9 cellular contexts compared by ENCODE assay signal in genomic region chr20:31711416-31712111, GRCh38. TPM values are rescaled to one million over a fixed set of nuclear protein-coding genes. Genes with fewer than 3 reads are reported as not detected.
DNase-seq lines count a peak whose midpoint lies in the region; ATAC-seq, FAIRE-seq and TF ChIP-seq lines count a peak whose summit lies in the region.
"Had no signal": no experiment of that assay in that cellular context is flagged by ENCODE, and none has a peak within 500 bp of the region (broad histone marks: within the 10 kb centered on the region; RNA-seq: fewer than 3 reads in every experiment).

No MANE protein-coding gene starts in this region.

- peaks cover 57% of the 10 kb centered on the region for H3K36me3 ChIP-seq in ACC112 (ENCODE audit: insufficient read depth, low read length)
- H3K36me3 ChIP-seq in breast epithelium, result no peaks in the 10 kb centered on the region

- no peak overlapping the region for H3K4me3 Mint-ChIP-seq in nephron

- intact Hi-C loops in breast epithelium (cut with DNase I; ENCODE audit: low total_unique reads), result no loop called here

- no peaks in the 10 kb centered on the region for H3K9me3 ChIP-seq in breast epithelium

- no peak for ATAC-seq in GM18498 (IDR thresholded peaks at IDR 0.05; ENCODE audit: unreplicated experiment)

- no peak for TF ChIP-seq CTCF in breast epithelium (IDR thresholded peaks at IDR 0.05)
- TF ChIP-seq CTCF in nephron (IDR thresholded peaks at IDR 0.05; ENCODE audit: unreplicated experiment in 3 of 3), result no peak

- peak overlapping the region; percentile 90 to 96 (median 96) for H3K27ac Mint-ChIP-seq in nephron

- H3K27me3 ChIP-seq in ACC112 (ENCODE audit: insufficient read depth, low read length) (no peaks in the 10 kb centered on the region), breast epithelium (no peaks in the 10 kb centered on the region)

- no peaks in the 10 kb centered on the region for H3K9me3 Mint-ChIP-seq in nephron

- no peak for FAIRE-seq in frontal cortex (lab: Jason Lieb, UNC)

- no peak for TF ChIP-seq POLR2A in breast epithelium (IDR thresholded peaks at IDR 0.05)

- H3K4me1 Mint-ChIP-seq in nephron, result peaks cover 68% of the 10 kb centered on the region

- H3K36me3 Mint-ChIP-seq in nephron (ENCODE audit: low read depth), result peaks cover 59% of the 10 kb centered on the region

- no peak overlapping the region for H2AFZ ChIP-seq in ACC112 (ENCODE audit: low read length, unreplicated experiment)

- H3K27ac ChIP-seq in ACC112 (ENCODE audit: low read depth, low read length) (peak overlapping the region; percentile 99), breast epithelium (peak overlapping the region; percentile 100)

- H3K4me1 ChIP-seq in ACC112 (ENCODE audit: control insufficient read depth, insufficient read depth, low read length, unreplicated experiment), result peaks cover 82% of the 10 kb centered on the region
- H3K4me1 ChIP-seq in breast epithelium, result peaks cover 24 to 70% of the 10 kb centered on the region in 2 donors

- no peaks in the 10 kb centered on the region for H3K27me3 Mint-ChIP-seq in nephron (ENCODE audit: low read depth)

- H3K4me3 ChIP-seq in ACC112 (ENCODE audit: low read depth, low read length), result peak overlapping the region; percentile 68
- H3K4me3 ChIP-seq in breast epithelium, result peak overlapping the region in 1 of 3 donors; percentile 59

- DNase-seq in NCI-H146 treated with DMSO at 0.1 percent for 48 hours (lab: John Stamatoyannopoulos, UW; ENCODE audit: unreplicated experiment) (peak; percentile 88), breast epithelium (ENCODE audit: low spot score in 2 of 2) (no peak), NCI-H1436 treated with DMSO at 0.1 percent for 48 hours (lab: John Stamatoyannopoulos, UW) (no peak), nucleus accumbens (lab: John Stamatoyannopoulos, UW) (no peak), frontal cortex (ENCODE audit: low spot score in 2 of 2) (no peak)
- DNase-seq: NCI-H1417 treated with DMSO at 0.1 percent for 48 hours had no signal

- H3K79me2 ChIP-seq in ACC112 (ENCODE audit: control insufficient read depth, insufficient read depth, low read length, unreplicated experiment), result peaks cover 88% of the 10 kb centered on the region

RNA-seq across cellular contexts. Expression of gene BCL2L1, which starts 11.1 kb away (rescaled TPM):
- total RNA-seq in breast epithelium (100 to 1,000 TPM in 2 of 3 donors, 10 to 100 TPM in 1; 95.1 to 124 (median 117) TPM), frontal cortex (32.6 TPM)

RNA-seq across cellular contexts. Expression of gene TPX2, which starts 27.5 kb away (rescaled TPM):
- total RNA-seq in breast epithelium (1 to 10 TPM in 1 of 3 donors, under 1 TPM in 2; 0.33 to 3.8 (median 0.73) TPM), frontal cortex (5.7 TPM)
